ENCODE assay signal across 8 cellular contexts in the genomic region with DNA sequence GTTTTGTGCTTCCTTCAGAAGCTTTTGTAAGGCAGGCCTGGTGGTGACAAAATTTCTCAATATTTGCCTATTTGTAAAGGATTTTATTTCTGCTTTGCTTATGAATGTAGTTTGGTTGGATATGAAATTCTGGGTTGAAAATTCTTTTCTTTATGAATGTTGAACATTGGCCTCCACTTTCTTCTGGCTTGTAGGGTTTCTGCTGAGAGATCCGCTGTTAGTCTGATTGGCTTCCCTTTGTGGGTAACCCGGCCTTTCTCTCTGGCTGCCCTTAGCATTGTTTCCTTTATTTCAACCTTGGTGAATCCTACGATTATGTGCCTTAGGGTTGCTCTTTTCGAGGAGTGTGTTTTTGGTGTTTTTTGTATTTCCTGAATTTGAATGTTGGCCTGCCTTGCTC.
"Had no signal": no experiment of that assay in that cellular context is flagged by ENCODE, and none has a peak within 500 bp of the region (broad histone marks: within the 10 kb centered on the region; RNA-seq: fewer than 3 reads in every experiment).

No MANE protein-coding gene starts in this region.

- ATAC-seq: GM12878 had no signal

- FAIRE-seq: G401.6, GM12878, GM12891, GM12892, GM18507, GM19239 had no signal

- H3K4me3 ChIP-seq: GM12878 had no signal

- DNase-seq: GDM1, GF-D8 had no signal
